19 cellular contexts compared by ENCODE assay signal in genomic region chr11:55920537-55920936, GRCh38. TPM values are rescaled to one million over a fixed set of nuclear protein-coding genes. Genes with fewer than 3 reads are reported as not detected.
A peak's percentile ranks its signal among the peaks of the same experiment; 100 is the strongest.
DNase-seq lines count a peak whose midpoint lies in the region; ATAC-seq and TF ChIP-seq lines count a peak whose summit lies in the region.
"Had no signal": no experiment of that assay in that cellular context is flagged by ENCODE, and none has a peak within 500 bp of the region (broad histone marks: within the 10 kb centered on the region; RNA-seq: fewer than 3 reads in every experiment).

No MANE protein-coding gene starts in this region.

- ATAC-seq in RWPE2 (ENCODE audit: low read depth) (no peak), lower lobe of right lung (peak; percentile 16 to 25), GM21737 (IDR thresholded peaks at IDR 0.05; ENCODE audit: unreplicated experiment) (no peak)
- ATAC-seq in stimulated activated effector memory CD8-positive, alpha-beta T cell treated with anti-CD3 and anti-CD28 coated beads, Interleukin-12 subunit alpha, Interleukin-12 subunit beta, amount 100 ng/mL, for 72 hours = peak; percentile 13
- ATAC-seq: A549 had no signal

- H3K36me3 ChIP-seq in RWPE2 (ENCODE audit: low read depth) (no peaks in the 10 kb centered on the region), lower lobe of right lung (no peaks in the 10 kb centered on the region)

- no peaks in the 10 kb centered on the region for H3K4me1 Mint-ChIP-seq in stimulated activated effector memory CD8-positive, alpha-beta T cell treated with anti-CD3 and anti-CD28 coated beads, Interleukin-12 subunit alpha, Interleukin-12 subunit beta, amount 100 ng/mL, for 72 hours
- H3K4me1 Mint-ChIP-seq: CD4-positive, alpha-beta memory T cell had no signal

- H3K4me3 Mint-ChIP-seq in stimulated activated effector memory CD8-positive, alpha-beta T cell treated with anti-CD3 and anti-CD28 coated beads, Interleukin-12 subunit alpha, Interleukin-12 subunit beta, amount 100 ng/mL, for 72 hours = no peak overlapping the region
- H3K4me3 Mint-ChIP-seq: CD4-positive, alpha-beta memory T cell had no signal

- H3K9me3 Mint-ChIP-seq in stimulated activated effector memory CD8-positive, alpha-beta T cell treated with anti-CD3 and anti-CD28 coated beads, Interleukin-12 subunit alpha, Interleukin-12 subunit beta, amount 100 ng/mL, for 72 hours = no peaks in the 10 kb centered on the region

- no peaks in the 10 kb centered on the region for H3K4me1 ChIP-seq in RWPE2 (ENCODE audit: insufficient read depth, poor library complexity, severe bottlenecking)
- no peaks in the 10 kb centered on the region for H3K4me1 ChIP-seq in lower lobe of right lung
- H3K4me1 ChIP-seq: A549 had no signal

- H3K36me3 Mint-ChIP-seq in stimulated activated effector memory CD8-positive, alpha-beta T cell treated with anti-CD3 and anti-CD28 coated beads, Interleukin-12 subunit alpha, Interleukin-12 subunit beta, amount 100 ng/mL, for 72 hours = no peaks in the 10 kb centered on the region
- H3K36me3 Mint-ChIP-seq: CD4-positive, alpha-beta memory T cell had no signal

- intact Hi-C loops in lower lobe of right lung (cut with DNase I) = no loop called here

- H3K9me3 ChIP-seq in RWPE2 (ENCODE audit: severe bottlenecking) = no peaks in the 10 kb centered on the region
- no peaks in the 10 kb centered on the region for H3K9me3 ChIP-seq in lower lobe of right lung
- H3K9me3 ChIP-seq: A549 had no signal

- H3K27me3 ChIP-seq in RWPE2 (ENCODE audit: insufficient read depth, poor library complexity, severe bottlenecking) = no peaks in the 10 kb centered on the region
- H3K27me3 ChIP-seq in lower lobe of right lung (ENCODE audit: low read depth) = no peaks in the 10 kb centered on the region

- H3K27ac Mint-ChIP-seq in stimulated activated effector memory CD8-positive, alpha-beta T cell treated with anti-CD3 and anti-CD28 coated beads, Interleukin-12 subunit alpha, Interleukin-12 subunit beta, amount 100 ng/mL, for 72 hours = no peak overlapping the region
- H3K27ac Mint-ChIP-seq: CD4-positive, alpha-beta memory T cell had no signal

- TF ChIP-seq CTCF in RWPE2 (IDR thresholded peaks at IDR 0.05; ENCODE audit: poor library complexity, severe bottlenecking) = no peak
- no peak for TF ChIP-seq CTCF in lower lobe of right lung (IDR thresholded peaks at IDR 0.05)

- no peak overlapping the region for H3K27ac ChIP-seq in RWPE2 (ENCODE audit: poor library complexity, severe bottlenecking)
- no peak overlapping the region for H3K27ac ChIP-seq in lower lobe of right lung
- H3K27ac ChIP-seq: A549, GM23248 had no signal

- peak; percentile 23 for DNase-seq in RWPE2 (ENCODE audit: low spot score)
- DNase-seq in lower lobe of right lung = peak; percentile 25
- no peak for DNase-seq in stimulated activated effector memory CD8-positive, alpha-beta T cell treated with anti-CD3 and anti-CD28 coated beads, Interleukin-12 subunit alpha, Interleukin-12 subunit beta, amount 100 ng/mL, for 72 hours (ENCODE audit: low spot score in 2 of 2)
- no peak for DNase-seq in DMS79 treated with DMSO at 0.1 percent for 48 hours (lab: John Stamatoyannopoulos, UW)
- DNase-seq in NCI-H2107 (lab: John Stamatoyannopoulos, UW) = no peak
- DNase-seq: 8988T; ACHN; C1 segment of cervical spinal cord; Calu3; CD4-positive, alpha-beta memory T cell; COR-L47; DMS53; DND-41; GM23248; H7; HCEC 1CT had no signal

- no peak overlapping the region for H3K4me3 ChIP-seq in RWPE2 (ENCODE audit: severe bottlenecking)
- H3K4me3 ChIP-seq in lower lobe of right lung = no peak overlapping the region
- H3K4me3 ChIP-seq: A549, GM23248 had no signal

RNA-seq across cellular contexts. Expression of gene OR5W2, which starts 6.2 kb away (rescaled TPM):
- not detected for total RNA-seq in lower lobe of right lung
- total RNA-seq: Calu3; CD4-positive, alpha-beta memory T cell; GM23248; H1; H7 had no signal

RNA-seq across cellular contexts. Expression of gene OR5I1, which starts 15.7 kb away (rescaled TPM):
- total RNA-seq in lower lobe of right lung = not detected
- total RNA-seq: Calu3; CD4-positive, alpha-beta memory T cell; GM23248; H1; H7 had no signal

RNA-seq across cellular contexts. Expression of gene TRIM51, which starts 37.4 kb away (rescaled TPM):
- not detected for total RNA-seq in lower lobe of right lung
- total RNA-seq: Calu3; CD4-positive, alpha-beta memory T cell; GM23248; H1; H7 had no signal

RNA-seq across cellular contexts. Expression of gene OR10AG1, which starts 49.2 kb away (rescaled TPM):
- not detected for total RNA-seq in lower lobe of right lung
- total RNA-seq: Calu3; CD4-positive, alpha-beta memory T cell; GM23248; H1; H7 had no signal

Comparison
In these comparisons a context has a peak if more than half of its experiments do, and no peak if none do; other contexts are left out.
1. ATAC-seq: peak in lower lobe of right lung (2 of 2) and stimulated activated effector memory CD8-positive, alpha-beta T cell treated with anti-CD3 and anti-CD28 coated beads, Interleukin-12 subunit alpha, Interleukin-12 subunit beta, amount 100 ng/mL, for 72 hours (single experiment); none in RWPE2 (single experiment) and GM21737 (single experiment).
2. DNase-seq: peak in RWPE2 (single experiment) and lower lobe of right lung (single experiment); none in stimulated activated effector memory CD8-positive, alpha-beta T cell treated with anti-CD3 and anti-CD28 coated beads, Interleukin-12 subunit alpha, Interleukin-12 subunit beta, amount 100 ng/mL, for 72 hours (0 of 2), DMS79 treated with DMSO at 0.1 percent for 48 hours (single experiment) and NCI-H2107 (single experiment).